In the genomic region with DNA sequence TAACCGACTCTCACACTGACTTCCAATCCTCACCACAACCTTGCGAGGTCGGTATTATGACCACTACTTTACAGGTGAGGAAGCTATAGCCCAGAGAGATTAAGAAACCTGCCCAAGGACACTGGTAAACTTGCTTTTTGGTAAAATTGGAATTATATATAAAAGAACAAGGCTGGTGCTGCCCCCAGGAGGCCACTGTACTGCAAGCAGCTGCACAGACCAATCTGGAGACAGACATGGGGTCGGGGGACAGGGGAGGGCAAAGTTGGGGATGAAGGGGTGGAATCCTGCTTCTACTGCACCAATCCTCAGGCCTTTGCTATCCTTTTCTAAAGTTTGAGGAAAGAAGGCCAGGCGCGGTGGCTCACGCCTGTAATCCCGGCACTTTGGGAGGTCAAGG, we compare ENCODE assay signal across 15 cellular contexts.
DNase-seq lines count a peak whose midpoint lies in the region; ATAC-seq, FAIRE-seq and TF ChIP-seq lines count a peak whose summit lies in the region.
"Had no signal": no experiment of that assay in that cellular context is flagged by ENCODE, and none has a peak within 500 bp of the region (broad histone marks: within the 10 kb centered on the region; RNA-seq: fewer than 3 reads in every experiment).

No MANE protein-coding gene starts in this region.

- H4K20me1 ChIP-seq in mammary epithelial cell (ENCODE audit: insufficient read depth, low read length) (no peaks in the 10 kb centered on the region), Loucy (ENCODE audit: insufficient read depth, low read length, poor library complexity, severe bottlenecking) (no peaks in the 10 kb centered on the region)

- H3K9me3 ChIP-seq in mammary epithelial cell (replicated peaks; ENCODE audit: insufficient read depth, low read length) = no peaks in the 10 kb centered on the region
- no peaks in the 10 kb centered on the region for H3K9me3 ChIP-seq in Loucy (ENCODE audit: insufficient read depth, low read depth, low read length)

- no peaks in the 10 kb centered on the region for H3K36me3 ChIP-seq in mammary epithelial cell (ENCODE audit: insufficient read depth, low read length)
- H3K36me3 ChIP-seq in Loucy (ENCODE audit: insufficient read depth, low read length) = no peaks in the 10 kb centered on the region

- no peak overlapping the region for H3K27ac Mint-ChIP-seq in MCF 10A (ENCODE audit: low read depth, unreplicated experiment)
- H3K27ac Mint-ChIP-seq: B cell had no signal

- POLR2A ChIA-PET in MCF 10A (lab: Yijun Ruan, JAX) = no interaction called here

- no peak overlapping the region for H3K4me3 ChIP-seq in mammary epithelial cell (replicated peaks in 1 of 3; ENCODE audit: insufficient read depth in 1 of 3, low read depth in 2 of 3, low read length in 3 of 3)
- no peak overlapping the region for H3K4me3 ChIP-seq in Loucy (ENCODE audit: low read length, poor library complexity, severe bottlenecking)
- no peak overlapping the region for H3K4me3 ChIP-seq in astrocyte of the spinal cord (ENCODE audit: low read depth, low read length)
- H3K4me3 ChIP-seq: lung had no signal

- H3K27me3 Mint-ChIP-seq in MCF 10A (ENCODE audit: insufficient read depth, unreplicated experiment) = peaks cover 15% of the 10 kb centered on the region
- H3K27me3 Mint-ChIP-seq: B cell had no signal

- 81% methylated on average over 6 of the region's 8 CpGs for WGBS in mammary epithelial cell (ENCODE audit: low coverage, missing lambda C conversion rate)

- H3F3A ChIP-seq in Loucy (ENCODE audit: low read depth) = no peaks in the 10 kb centered on the region

- no peaks in the 10 kb centered on the region for H3K79me2 ChIP-seq in mammary epithelial cell (ENCODE audit: insufficient read depth, low read length)
- H3K79me2 ChIP-seq in Loucy (ENCODE audit: insufficient read depth, low read length) = no peaks in the 10 kb centered on the region

- no peaks in the 10 kb centered on the region for H3K27me3 ChIP-seq in mammary epithelial cell (ENCODE audit: insufficient read depth, low read length)
- H3K27me3 ChIP-seq in Loucy (ENCODE audit: insufficient read depth, low read length, poor library complexity, severe bottlenecking) = no peaks in the 10 kb centered on the region

- intact Hi-C loops in MCF 10A (cut with micrococcal nuclease) = loop anchor here (5.0 kb wide), 1 partner anchor 1160 kb away; no protein-coding TSS in a partner anchor
- intact Hi-C loops in mammary epithelial cell (cut with micrococcal nuclease) = no loop called here

- no peak overlapping the region for H3K4me3 Mint-ChIP-seq in MCF 10A (ENCODE audit: unreplicated experiment)
- H3K4me3 Mint-ChIP-seq: B cell had no signal

- H3K9me3 Mint-ChIP-seq in MCF 10A (ENCODE audit: unreplicated experiment) = no peaks in the 10 kb centered on the region

- DNase-seq in MCF 10A (ENCODE audit: unreplicated experiment) (peak; percentile 45), mammary epithelial cell (no peak), astrocyte of the spinal cord (ENCODE audit: low read depth, low spot score) (no peak), urothelium cell line (ENCODE audit: low spot score) (peak; percentile 25), middle frontal gyrus (ENCODE audit: extremely low spot score, low spot score) (no peak), H54 (ENCODE audit: insufficient read length, low spot score) (no peak)
- DNase-seq: hippocampal formation; NCI-H2107; SHP77; stimulated activated CD8-positive, alpha-beta memory T cell treated with anti-CD3 and anti-CD28 coated beads, Interleukin-4, amount 100 ng/mL, for 48 hours had no signal

- TF ChIP-seq POLR2A in H54 (IDR thresholded peaks at IDR 0.05; ENCODE audit: low read depth, low read length) = no peak

- dilution Hi-C loops in mammary epithelial cell (cut with HindIII; ENCODE audit: low sequenced_read_pairs) = no loop called here

- in situ Hi-C loops in mammary epithelial cell (cut with MboI; ENCODE audit: low sequenced_read_pairs in 2 of 2) (no loop called here), astrocyte of the spinal cord (cut with HindIII; ENCODE audit: low sequenced_read_pairs) (no loop called here)

- H3K9ac ChIP-seq in mammary epithelial cell (ENCODE audit: insufficient read depth, low read length) = no peak overlapping the region
- H3K9ac ChIP-seq in Loucy (ENCODE audit: low read depth, low read length, poor library complexity, severe bottlenecking) = no peak overlapping the region

- no peaks in the 10 kb centered on the region for H3K9me2 ChIP-seq in Loucy (replicated peaks; ENCODE audit: low read depth, low read length)

- no peaks in the 10 kb centered on the region for H3K4me1 ChIP-seq in mammary epithelial cell (ENCODE audit: insufficient read depth, low read length)
- no peaks in the 10 kb centered on the region for H3K4me1 ChIP-seq in Loucy (ENCODE audit: insufficient read depth, low read length, poor library complexity, severe bottlenecking)

- CTCF ChIA-PET in MCF 10A (lab: Yijun Ruan, JAX) (interaction anchor here (0.6 to 0.8 kb wide), 3 partner anchors 24 to 45 kb away, joined by 3 to 4 read pairs (median 4); no protein-coding TSS in a partner anchor), mammary epithelial cell (lab: Charles Lee; ENCODE audit: low non-redundant PET) (no interaction called here)

- no peak for ATAC-seq in HG02763 (IDR thresholded peaks at IDR 0.05; ENCODE audit: unreplicated experiment)

- BruUV-seq in MCF 10A (replicated peaks; lab: Mats Ljungman, UMichigan) (no TSS peak), mammary epithelial cell (replicated peaks; lab: Mats Ljungman, UMichigan) (no TSS peak)

- H3K4me1 Mint-ChIP-seq in MCF 10A (ENCODE audit: insufficient read depth, unreplicated experiment) = no peaks in the 10 kb centered on the region
- H3K4me1 Mint-ChIP-seq: B cell had no signal

- FAIRE-seq in urothelium cell line (lab: Jason Lieb, UNC) (no peak), H54 (lab: Jason Lieb, UNC) (no peak)
- FAIRE-seq: astrocyte had no signal

- no peak overlapping the region for H2AFZ ChIP-seq in mammary epithelial cell (ENCODE audit: low read depth, low read length)
- H2AFZ ChIP-seq in Loucy (ENCODE audit: low read length) = no peak overlapping the region

- H3K4me2 ChIP-seq in mammary epithelial cell (ENCODE audit: insufficient read depth, low read depth, low read length) = no peak overlapping the region
- H3K4me2 ChIP-seq in Loucy (ENCODE audit: low read depth, low read length, poor library complexity, severe bottlenecking) = no peak overlapping the region

- no peak overlapping the region for H3K27ac ChIP-seq in mammary epithelial cell (ENCODE audit: insufficient read depth, low read depth, low read length)

- TF ChIP-seq CTCF in MCF 10A (IDR thresholded peaks at IDR 0.05; ENCODE audit: unreplicated experiment) = peak; percentile 52
- TF ChIP-seq CTCF in mammary epithelial cell (conservative IDR thresholded peaks at IDR 0.05 in 1 of 2, IDR thresholded peaks at IDR 0.05 in 1 of 2; ENCODE audit: extremely low read depth in 1 of 2, insufficient read depth in 1 of 2, low read depth in 1 of 2, low read length in 2 of 2) = peak in 1 of 2 donors; percentile 37
- TF ChIP-seq CTCF in Loucy (conservative IDR thresholded peaks at IDR 0.05; ENCODE audit: low read length) = peak; percentile 24; the same call in 1 of the 2 replicates
- TF ChIP-seq CTCF in astrocyte of the spinal cord (IDR thresholded peaks at IDR 0.05; ENCODE audit: low read depth, low read length) = peak; percentile 28

- no peaks in the 10 kb centered on the region for H3K36me3 Mint-ChIP-seq in MCF 10A (ENCODE audit: insufficient read depth, unreplicated experiment)

Comparison
In these comparisons a context has a peak if more than half of its experiments do, and no peak if none do; other contexts are left out.
1. DNase-seq: peak in MCF 10A (single experiment) and urothelium cell line (single experiment); none in mammary epithelial cell (single experiment), astrocyte of the spinal cord (single experiment), middle frontal gyrus (single experiment) and H54 (single experiment).